Comparison of ENCODE assay signal across 8 cellular contexts in genomic region chrX:49922291-49923241, GRCh38. TPM values are rescaled to one million over a fixed set of nuclear protein-coding genes. Genes with fewer than 3 reads are reported as not detected.
A peak's percentile ranks its signal among the peaks of the same experiment; 100 is the strongest.
DNase-seq lines count a peak whose midpoint lies in the region; ATAC-seq and TF ChIP-seq lines count a peak whose summit lies in the region.

CLCN5 (plus strand) TSS chrX:49922596; CDS start chrX:49925299, 2,703 bp downstream.

- H3K27me3 Mint-ChIP-seq in activated naive CD8-positive, alpha-beta T cell treated with anti-CD3 and anti-CD28 coated beads, Interleukin-2, amount 10 ng/mL, durations not matched to agents 7 days and 5 days = no peaks in the 10 kb centered on the region

- H3K36me3 ChIP-seq in ovary (no peaks in the 10 kb centered on the region), thyroid gland (no peaks in the 10 kb centered on the region)

- H3K4me1 ChIP-seq in ovary (ENCODE audit: insufficient read depth) (peaks cover 2% of the 10 kb centered on the region), thyroid gland (no peaks in the 10 kb centered on the region)

- TF ChIP-seq EP300 in ovary (IDR thresholded peaks at IDR 0.05) = no peak

- H3K27me3 ChIP-seq in ovary (no peaks in the 10 kb centered on the region), thyroid gland (no peaks in the 10 kb centered on the region)

- H3K9me3 Mint-ChIP-seq in activated naive CD8-positive, alpha-beta T cell treated with anti-CD3 and anti-CD28 coated beads, Interleukin-2, amount 10 ng/mL, durations not matched to agents 7 days and 5 days = no peaks in the 10 kb centered on the region

- 29 to 48% (median 43%) methylated on average over 51 to 83 of the region's 83 CpGs for WGBS in ovary, 3 donors
- 0% methylated on average over 4 to 5 of the region's 83 CpGs for WGBS in thyroid gland, 2 donors

- peak; percentile 87 for DNase-seq in NCI-H1105 (lab: John Stamatoyannopoulos, UW)
- DNase-seq in SKM-1 treated with dmso at 0.1 percent for 144 hours (lab: John Stamatoyannopoulos, UW; ENCODE audit: unreplicated experiment) = peak; percentile 86
- DNase-seq in activated naive CD8-positive, alpha-beta T cell treated with anti-CD3 and anti-CD28 coated beads, Interleukin-2, amount 10 ng/mL, durations not matched to agents 7 days and 5 days = peak; percentile 92
- peak; percentile 87 to 97 (median 92) for DNase-seq in head of caudate nucleus
- DNase-seq in ovary = peak; percentile 95 to 97 (median 95)
- DNase-seq in thyroid gland = peak; percentile 96

- peaks cover 7% of the 10 kb centered on the region for H3K36me3 Mint-ChIP-seq in activated naive CD8-positive, alpha-beta T cell treated with anti-CD3 and anti-CD28 coated beads, Interleukin-2, amount 10 ng/mL, durations not matched to agents 7 days and 5 days

- intact Hi-C loops in head of caudate nucleus (cut with DNase I) (no loop called here), ovary (cut with DNase I) (no loop called here), thyroid gland (cut with DNase I) (no loop called here)

- peak within 1 kb of the TSS; percentile 75 for H3K27ac Mint-ChIP-seq in activated naive CD8-positive, alpha-beta T cell treated with anti-CD3 and anti-CD28 coated beads, Interleukin-2, amount 10 ng/mL, durations not matched to agents 7 days and 5 days

- H3K27ac ChIP-seq in ovary (peak within 1 kb of the TSS; percentile 31 to 58), thyroid gland (peak within 1 kb of the TSS; percentile 71 to 84 (median 71))

- H3K4me3 Mint-ChIP-seq in activated naive CD8-positive, alpha-beta T cell treated with anti-CD3 and anti-CD28 coated beads, Interleukin-2, amount 10 ng/mL, durations not matched to agents 7 days and 5 days = peak within 1 kb of the TSS; percentile 77

- TF ChIP-seq POLR2A in GM10847 (IDR thresholded peaks at IDR 0.05; ENCODE audit: extremely low read depth, insufficient read length) (peak; percentile 34), ovary (IDR thresholded peaks at IDR 0.05) (peak; percentile 43), thyroid gland (IDR thresholded peaks at IDR 0.05) (peak in 1 of 2 donors; percentile 81)

- ATAC-seq in HG02642 (IDR thresholded peaks at IDR 0.05; ENCODE audit: poor library complexity, unreplicated experiment) = peak; percentile 98
- peak; percentile 99 for ATAC-seq in activated naive CD8-positive, alpha-beta T cell treated with anti-CD3 and anti-CD28 coated beads, Interleukin-2, amount 10 ng/mL, durations not matched to agents 7 days and 5 days (ENCODE audit: low read depth)

- TF ChIP-seq CTCF in ovary (IDR thresholded peaks at IDR 0.05) (no peak), thyroid gland (IDR thresholded peaks at IDR 0.05) (no peak)

- peak within 1 kb of the TSS; percentile 77 for H3K4me3 ChIP-seq in ovary
- peak within 1 kb of the TSS; percentile 2 to 58 (median 45) for H3K4me3 ChIP-seq in thyroid gland (replicated peaks in 1 of 3)

- H3K9me3 ChIP-seq in ovary = no peaks in the 10 kb centered on the region
- H3K9me3 ChIP-seq in thyroid gland = no peaks in the 10 kb centered on the region

- peaks cover 6% of the 10 kb centered on the region for H3K4me1 Mint-ChIP-seq in activated naive CD8-positive, alpha-beta T cell treated with anti-CD3 and anti-CD28 coated beads, Interleukin-2, amount 10 ng/mL, durations not matched to agents 7 days and 5 days

- POLR2A ChIA-PET in activated naive CD8-positive, alpha-beta T cell treated with anti-CD3 and anti-CD28 coated beads, Interleukin-2, amount 10 ng/mL, durations not matched to agents 7 days and 5 days (lab: Charles Lee) = interaction anchor here (0.6 to 1.1 kb wide), 4 partner anchors 44 to 920 kb away, joined by 3 to 6 read pairs (median 4); partner anchors contain the start of genes GRIPAP1 and USP27X

RNA-seq across cellular contexts. Expression of gene CLCN5, which starts in this region (rescaled TPM):
- 1 to 10 TPM; 2.6 to 3.1 TPM for total RNA-seq in activated naive CD8-positive, alpha-beta T cell treated with anti-CD3 and anti-CD28 coated beads, Interleukin-2, amount 10 ng/mL, durations not matched to agents 7 days and 5 days
- 10 to 100 TPM in 6 of 7 donors, 1 to 10 TPM in 1; 6.0 to 26.5 (median 18.4) TPM for total RNA-seq in ovary
- 1 to 10 TPM; 1.4 to 7.3 TPM for polyA plus RNA-seq in ovary
- total RNA-seq in thyroid gland = 10 to 100 TPM in 2 of 4 donors, 1 to 10 TPM in 2; 7.3 to 12.6 (median 10.1) TPM

Comparison
In these comparisons a context has a peak if more than half of its experiments do, and no peak if none do; other contexts are left out.
1. Peak in every context shown above with its lines: DNase-seq, ATAC-seq, H3K4me3 ChIP-seq and H3K27ac ChIP-seq.